In genomic region chr3:49785565-49786356, GRCh38 we compare ENCODE assay signal across 8 cellular contexts. TPM values are rescaled to one million over a fixed set of nuclear protein-coding genes. Genes with fewer than 3 reads are reported as not detected.
DNase-seq lines count a peak whose midpoint lies in the region; ATAC-seq and TF ChIP-seq lines count a peak whose summit lies in the region.
"Had no signal": no experiment of that assay in that cellular context is flagged by ENCODE, and none has a peak within 500 bp of the region (broad histone marks: within the 10 kb centered on the region; RNA-seq: fewer than 3 reads in every experiment).

No MANE protein-coding gene starts in this region.

- H3K4me3 ChIP-seq in GM12864 (ENCODE audit: low read depth, low read length) (peak overlapping the region; percentile 75), osteoblast (ENCODE audit: insufficient read depth, low read length) (peak overlapping the region; percentile 87)

- no peaks in the 10 kb centered on the region for H3K9me3 ChIP-seq in osteoblast (ENCODE audit: low read depth, low read length)

- H3K79me2 ChIP-seq in osteoblast (ENCODE audit: insufficient read depth, low read length): peaks cover 56% of the 10 kb centered on the region

- H4K20me1 ChIP-seq in osteoblast (ENCODE audit: insufficient read depth, low read length): peaks cover 15% of the 10 kb centered on the region

- H3K27ac ChIP-seq in osteoblast (ENCODE audit: low read depth, low read length): peak overlapping the region; percentile 80

- peak overlapping the region; percentile 85 for H3K4me2 ChIP-seq in osteoblast (ENCODE audit: insufficient read depth, low read length)

- H3K9me3 Mint-ChIP-seq in activated T-helper 1 cell treated with anti-CD3 and anti-CD28 coated beads, Interleukin-12 subunit alpha, Interleukin-12 subunit beta, Interleukin-2, Interleukin-4 antibody, amounts not matched to agents 30 ng/mL and 10 ng/mL and 1 ng/mL, durations not matched to agents 14 hours and 24 hours and 36 hours: no peaks in the 10 kb centered on the region

- peaks cover 28% of the 10 kb centered on the region for H3K4me1 Mint-ChIP-seq in activated T-helper 1 cell treated with anti-CD3 and anti-CD28 coated beads, Interleukin-12 subunit alpha, Interleukin-12 subunit beta, Interleukin-2, Interleukin-4 antibody, amounts not matched to agents 30 ng/mL and 10 ng/mL and 1 ng/mL, durations not matched to agents 14 hours and 24 hours and 36 hours (ENCODE audit: low read depth)

- peaks cover 5% of the 10 kb centered on the region for H3K27me3 ChIP-seq in osteoblast (ENCODE audit: insufficient read depth, low read length)

- no peak for TF ChIP-seq CTCF in GM12864 (IDR thresholded peaks at IDR 0.05; ENCODE audit: low read depth, low read length, missing control alignments)
- no peak for TF ChIP-seq CTCF in osteoblast (IDR thresholded peaks at IDR 0.05; ENCODE audit: extremely low read depth, low read depth, low read length)

- ATAC-seq in GM21619 (IDR thresholded peaks at IDR 0.05; ENCODE audit: unreplicated experiment): peak; percentile 38

- peak overlapping the region; percentile 84 for H2AFZ ChIP-seq in osteoblast (ENCODE audit: low read length)

- H3K27me3 Mint-ChIP-seq in activated T-helper 1 cell treated with anti-CD3 and anti-CD28 coated beads, Interleukin-12 subunit alpha, Interleukin-12 subunit beta, Interleukin-2, Interleukin-4 antibody, amounts not matched to agents 30 ng/mL and 10 ng/mL and 1 ng/mL, durations not matched to agents 14 hours and 24 hours and 36 hours (ENCODE audit: insufficient read depth): peaks cover 4% of the 10 kb centered on the region

- peaks cover 15% of the 10 kb centered on the region for H3K4me1 ChIP-seq in osteoblast (ENCODE audit: insufficient read depth, low read length)

- H3K36me3 Mint-ChIP-seq in activated T-helper 1 cell treated with anti-CD3 and anti-CD28 coated beads, Interleukin-12 subunit alpha, Interleukin-12 subunit beta, Interleukin-2, Interleukin-4 antibody, amounts not matched to agents 30 ng/mL and 10 ng/mL and 1 ng/mL, durations not matched to agents 14 hours and 24 hours and 36 hours (ENCODE audit: low read depth): peaks cover 17% of the 10 kb centered on the region

- H3K36me3 ChIP-seq in osteoblast (ENCODE audit: insufficient read depth, low read length): peaks cover 17% of the 10 kb centered on the region

- H3K4me3 Mint-ChIP-seq in activated T-helper 1 cell treated with anti-CD3 and anti-CD28 coated beads, Interleukin-12 subunit alpha, Interleukin-12 subunit beta, Interleukin-2, Interleukin-4 antibody, amounts not matched to agents 30 ng/mL and 10 ng/mL and 1 ng/mL, durations not matched to agents 14 hours and 24 hours and 36 hours: peak overlapping the region; percentile 92

- H3K27ac Mint-ChIP-seq in activated T-helper 1 cell treated with anti-CD3 and anti-CD28 coated beads, Interleukin-12 subunit alpha, Interleukin-12 subunit beta, Interleukin-2, Interleukin-4 antibody, amounts not matched to agents 30 ng/mL and 10 ng/mL and 1 ng/mL, durations not matched to agents 14 hours and 24 hours and 36 hours: peak overlapping the region; percentile 91

- intact Hi-C loops in activated T-helper 1 cell treated with anti-CD3 and anti-CD28 coated beads, Interleukin-12 subunit alpha, Interleukin-12 subunit beta, Interleukin-2, Interleukin-4 antibody, amounts not matched to agents 30 ng/mL and 10 ng/mL and 1 ng/mL, durations not matched to agents 14 hours and 24 hours and 36 hours (cut with micrococcal nuclease): loop anchor here (1.0 to 10.0 kb wide), 11 partner anchors 17 to 661 kb away; partner anchors contain the start of genes MON1A, MST1R, RBM5 and RBM6

- DNase-seq in GM12864 (ENCODE audit: low read depth) (no peak), HuH-7 (ENCODE audit: low spot score) (peak; percentile 40), germinal center (ENCODE audit: low spot score) (peak; percentile 40), osteoblast (ENCODE audit: insufficient read length, low spot score, missing footprints) (peak; percentile 84), NCI-H2081 treated with DMSO at 0.1 percent for 48 hours (lab: John Stamatoyannopoulos, UW) (no peak)
- DNase-seq in activated T-helper 1 cell treated with anti-CD3 and anti-CD28 coated beads, Interleukin-12 subunit alpha, Interleukin-12 subunit beta, Interleukin-2, Interleukin-4 antibody, amounts not matched to agents 30 ng/mL and 10 ng/mL and 1 ng/mL, durations not matched to agents 14 hours and 24 hours and 36 hours (ENCODE audit: low spot score): peak; percentile 17

RNA-seq across cellular contexts. Expression of gene IP6K1, which starts 0.6 kb away (rescaled TPM):
- 49.3 and 52.4 TPM in 2 replicates for total RNA-seq in activated T-helper 1 cell treated with anti-CD3 and anti-CD28 coated beads, Interleukin-12 subunit alpha, Interleukin-12 subunit beta, Interleukin-2, Interleukin-4 antibody, amounts not matched to agents 30 ng/mL and 10 ng/mL and 1 ng/mL, durations not matched to agents 14 hours and 24 hours and 36 hours
- total RNA-seq in osteoblast: 46.9 and 48.5 TPM in 2 replicates

RNA-seq across cellular contexts. Expression of gene CDHR4, which starts 13.9 kb away (rescaled TPM):
- not detected in 2 replicates for total RNA-seq in activated T-helper 1 cell treated with anti-CD3 and anti-CD28 coated beads, Interleukin-12 subunit alpha, Interleukin-12 subunit beta, Interleukin-2, Interleukin-4 antibody, amounts not matched to agents 30 ng/mL and 10 ng/mL and 1 ng/mL, durations not matched to agents 14 hours and 24 hours and 36 hours
- total RNA-seq in osteoblast: under 0.01 TPM in 1 of 2 replicates, not detected in the other
- total RNA-seq: dermis microvascular lymphatic vessel endothelial cell had no signal

RNA-seq across cellular contexts. Expression of gene INKA1, which starts 17.3 kb away (rescaled TPM):
- 1.3 and 2.7 TPM in 2 replicates for total RNA-seq in activated T-helper 1 cell treated with anti-CD3 and anti-CD28 coated beads, Interleukin-12 subunit alpha, Interleukin-12 subunit beta, Interleukin-2, Interleukin-4 antibody, amounts not matched to agents 30 ng/mL and 10 ng/mL and 1 ng/mL, durations not matched to agents 14 hours and 24 hours and 36 hours
- total RNA-seq in osteoblast: 5.8 and 6.5 TPM in 2 replicates

RNA-seq across cellular contexts. Expression of gene UBA7, which starts 28.0 kb away (rescaled TPM):
- 90.3 and 97.5 TPM in 2 replicates for total RNA-seq in activated T-helper 1 cell treated with anti-CD3 and anti-CD28 coated beads, Interleukin-12 subunit alpha, Interleukin-12 subunit beta, Interleukin-2, Interleukin-4 antibody, amounts not matched to agents 30 ng/mL and 10 ng/mL and 1 ng/mL, durations not matched to agents 14 hours and 24 hours and 36 hours
- 76.7 and 81.3 TPM in 2 replicates for total RNA-seq in osteoblast

Comparison
In these comparisons a context has a peak if more than half of its experiments do, and no peak if none do; other contexts are left out.
1. DNase-seq: peak in HuH-7 (single experiment), activated T-helper 1 cell treated with anti-CD3 and anti-CD28 coated beads, Interleukin-12 subunit alpha, Interleukin-12 subunit beta, Interleukin-2, Interleukin-4 antibody, amounts not matched to agents 30 ng/mL and 10 ng/mL and 1 ng/mL, durations not matched to agents 14 hours and 24 hours and 36 hours (single experiment), germinal center (single experiment) and osteoblast (single experiment); none in GM12864 (single experiment) and NCI-H2081 treated with DMSO at 0.1 percent for 48 hours (single experiment).